In the genomic region with DNA sequence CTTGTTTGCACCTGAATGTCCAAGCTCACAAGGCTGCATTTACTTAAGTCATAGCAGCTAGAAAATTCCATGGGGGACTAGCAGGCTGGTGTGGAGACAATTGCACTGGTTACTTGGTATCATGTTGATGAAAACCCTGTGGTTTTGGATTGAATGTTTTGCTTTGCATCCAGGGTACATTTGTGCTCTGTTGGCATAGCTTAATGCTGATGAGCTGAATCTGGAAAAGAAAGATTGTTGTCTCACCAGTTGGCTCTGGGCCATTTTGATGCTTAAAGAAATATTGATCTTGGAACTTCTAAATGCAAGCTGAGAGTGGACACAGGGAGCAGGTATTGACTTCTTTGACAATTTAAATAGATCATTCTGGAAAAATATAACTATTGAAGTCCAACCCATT, we compare ENCODE assay signal across 22 cellular contexts.
DNase-seq lines count a peak whose midpoint lies in the region; ATAC-seq, FAIRE-seq and TF ChIP-seq lines count a peak whose summit lies in the region.
"Had no signal": no experiment of that assay in that cellular context is flagged by ENCODE, and none has a peak within 500 bp of the region (broad histone marks: within the 10 kb centered on the region; RNA-seq: fewer than 3 reads in every experiment).

No MANE protein-coding gene starts in this region.

- no peak for TF ChIP-seq CTCF in mammary epithelial cell (conservative IDR thresholded peaks at IDR 0.05 in 1 of 2, IDR thresholded peaks at IDR 0.05 in 1 of 2; ENCODE audit: extremely low read depth in 1 of 2, insufficient read depth in 1 of 2, low read depth in 1 of 2, low read length in 2 of 2)
- no peak for TF ChIP-seq CTCF in parathyroid adenoma (IDR thresholded peaks at IDR 0.05)
- TF ChIP-seq CTCF in nephron progenitor cell (IDR thresholded peaks at IDR 0.05) = no peak

- H3K4me3 ChIP-seq in mammary epithelial cell (replicated peaks in 1 of 3; ENCODE audit: insufficient read depth in 1 of 3, low read depth in 2 of 3, low read length in 3 of 3) (no peak overlapping the region), parathyroid adenoma (ENCODE audit: low read depth, low read length) (peak overlapping the region; percentile 34)
- H3K4me3 ChIP-seq: GM12878, SK-N-MC had no signal

- H3K79me2 ChIP-seq in mammary epithelial cell (ENCODE audit: insufficient read depth, low read length) = no peaks in the 10 kb centered on the region
- H3K79me2 ChIP-seq in parathyroid adenoma = no peaks in the 10 kb centered on the region

- no peaks in the 10 kb centered on the region for H4K20me1 ChIP-seq in mammary epithelial cell (ENCODE audit: insufficient read depth, low read length)

- in situ Hi-C loops in mammary epithelial cell (cut with MboI; ENCODE audit: low sequenced_read_pairs in 2 of 2) = no loop called here

- no peak overlapping the region for H3K27ac Mint-ChIP-seq in nephron progenitor cell
- H3K27ac Mint-ChIP-seq: HFFc6 had no signal

- H3K27me3 Mint-ChIP-seq in nephron progenitor cell (ENCODE audit: low read depth, poor library complexity) = no peaks in the 10 kb centered on the region

- H3K9ac ChIP-seq in mammary epithelial cell (ENCODE audit: insufficient read depth, low read length) (no peak overlapping the region), parathyroid adenoma (no peak overlapping the region)

- BruUV-seq in mammary epithelial cell (replicated peaks; lab: Mats Ljungman, UMichigan) = no TSS peak

- H2AFZ ChIP-seq in mammary epithelial cell (ENCODE audit: low read depth, low read length) (no peak overlapping the region), parathyroid adenoma (peak overlapping the region; percentile 33)

- H3K36me3 ChIP-seq in mammary epithelial cell (ENCODE audit: insufficient read depth, low read length) (no peaks in the 10 kb centered on the region), parathyroid adenoma (ENCODE audit: control insufficient read depth, insufficient read depth, low read length) (no peaks in the 10 kb centered on the region)
- H3K36me3 ChIP-seq: BE2C had no signal

- H3K9me3 Mint-ChIP-seq in nephron progenitor cell = no peaks in the 10 kb centered on the region
- H3K9me3 Mint-ChIP-seq: HFFc6 had no signal

- H3K4me1 Mint-ChIP-seq in nephron progenitor cell = peaks cover 1% of the 10 kb centered on the region

- CTCF ChIA-PET in mammary epithelial cell (lab: Charles Lee; ENCODE audit: low non-redundant PET) = no interaction called here

- H3K27ac ChIP-seq in mammary epithelial cell (ENCODE audit: insufficient read depth, low read depth, low read length) (no peak overlapping the region), parathyroid adenoma (peak overlapping the region; percentile 92)
- H3K27ac ChIP-seq: SK-N-MC had no signal

- FAIRE-seq in HTR-8/SVneo (lab: Jason Lieb, UNC) = peak; percentile 4
- FAIRE-seq: GM12878 had no signal

- H3K27me3 ChIP-seq in mammary epithelial cell (ENCODE audit: insufficient read depth, low read length) = no peaks in the 10 kb centered on the region
- H3K27me3 ChIP-seq in parathyroid adenoma (ENCODE audit: control insufficient read depth, insufficient read depth, low read length) = no peaks in the 10 kb centered on the region
- H3K27me3 ChIP-seq: BE2C had no signal

- intact Hi-C loops in mammary epithelial cell (cut with micrococcal nuclease) = no loop called here

- no peak overlapping the region for H3K4me2 ChIP-seq in mammary epithelial cell (ENCODE audit: insufficient read depth, low read depth, low read length)
- peak overlapping the region; percentile 64 for H3K4me2 ChIP-seq in parathyroid adenoma (ENCODE audit: low read length)

- dilution Hi-C loops in mammary epithelial cell (cut with HindIII; ENCODE audit: low sequenced_read_pairs) = no loop called here

- ATAC-seq in GM18858 (IDR thresholded peaks at IDR 0.05; ENCODE audit: unreplicated experiment) = no peak
- ATAC-seq: GM12878 had no signal

- peaks cover 20% of the 10 kb centered on the region for H3K4me1 ChIP-seq in mammary epithelial cell (ENCODE audit: insufficient read depth, low read length)
- peaks cover 82% of the 10 kb centered on the region for H3K4me1 ChIP-seq in parathyroid adenoma
- H3K4me1 ChIP-seq: BE2C had no signal

- peaks cover 2% of the 10 kb centered on the region for H3K9me3 ChIP-seq in mammary epithelial cell (replicated peaks; ENCODE audit: insufficient read depth, low read length)
- no peaks in the 10 kb centered on the region for H3K9me3 ChIP-seq in parathyroid adenoma (ENCODE audit: control insufficient read depth, low read length)
- H3K9me3 ChIP-seq: BE2C had no signal

- DNase-seq in COR-L47 (lab: John Stamatoyannopoulos, UW) = peak; percentile 37
- no peak for DNase-seq in HTR-8/SVneo (ENCODE audit: insufficient read length, low spot score)
- DNase-seq in mammary epithelial cell = peak; percentile 33
- no peak for DNase-seq in nephron progenitor cell
- DNase-seq in GM19238 (ENCODE audit: insufficient read length, low spot score) = no peak
- DNase-seq in 8988T = no peak
- DNase-seq: BE2C, DMS79, H7, HFFc6, NCI-H1105, NCI-H146, NCI-H2029, NCI-H2171, NCI-H446, NCI-H526, OCI-M1, Right ventricle myocardium superior had no signal

- H3K36me3 Mint-ChIP-seq in nephron progenitor cell (ENCODE audit: low read depth) = no peaks in the 10 kb centered on the region

- no peak overlapping the region for H3K4me3 Mint-ChIP-seq in nephron progenitor cell
- H3K4me3 Mint-ChIP-seq: HFFc6 had no signal

Comparison
In these comparisons a context has a peak if more than half of its experiments do, and no peak if none do; other contexts are left out.
1. DNase-seq: peak in COR-L47 (single experiment) and mammary epithelial cell (single experiment); none in HTR-8/SVneo (single experiment), nephron progenitor cell (single experiment), GM19238 (single experiment) and 8988T (single experiment).